In the genomic region with DNA sequence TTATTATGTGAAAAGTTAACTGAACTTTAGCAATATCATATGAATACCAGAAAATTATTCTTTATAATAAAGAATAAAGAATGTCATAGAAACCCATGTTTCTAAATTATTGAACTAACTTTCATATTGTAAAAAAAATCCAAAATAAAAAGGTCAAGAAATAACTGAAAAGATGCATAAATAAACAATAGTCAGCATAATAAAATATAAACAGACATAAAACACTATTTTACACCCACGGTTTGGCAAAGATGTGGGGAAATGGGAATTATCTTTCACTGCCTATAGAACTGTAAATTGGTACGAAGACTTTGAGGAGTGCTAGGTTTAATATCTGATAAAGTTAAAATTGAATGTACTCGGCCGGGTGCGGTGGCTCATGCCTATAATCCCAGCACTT, we compare ENCODE assay signal across 24 cellular contexts. TPM values are rescaled to one million over a fixed set of nuclear protein-coding genes. Genes with fewer than 3 reads are reported as not detected.
DNase-seq lines count a peak whose midpoint lies in the region; ATAC-seq, FAIRE-seq and TF ChIP-seq lines count a peak whose summit lies in the region.
"Had no signal": no experiment of that assay in that cellular context is flagged by ENCODE, and none has a peak within 500 bp of the region (broad histone marks: within the 10 kb centered on the region; RNA-seq: fewer than 3 reads in every experiment).

No MANE protein-coding gene starts in this region.

- H2AFZ ChIP-seq in IMR-90 (replicated peaks; ENCODE audit: low read length, poor library complexity) (no peak overlapping the region), K562 (ENCODE audit: low read depth, low read length) (no peak overlapping the region)

- no peak overlapping the region for H3K14ac ChIP-seq in IMR-90 (replicated peaks; ENCODE audit: low read depth, low read length)

- no peak for TF ChIP-seq POLR2A in A549 (IDR thresholded peaks at IDR 0.05; ENCODE audit: low read length)
- TF ChIP-seq POLR2A in IMR-90 (IDR thresholded peaks at IDR 0.05; ENCODE audit: low read depth, low read length), result no peak
- no peak for TF ChIP-seq POLR2A in K562 (conservative IDR thresholded peaks at IDR 0.05)

- H3K9me1 ChIP-seq in IMR-90 (ENCODE audit: insufficient read depth, low read length), result no peaks in the 10 kb centered on the region
- H3K9me1 ChIP-seq in K562 (ENCODE audit: control insufficient read depth, insufficient read depth, low read length), result no peaks in the 10 kb centered on the region

- FAIRE-seq in A549 (lab: Jason Lieb, UNC) (no peak), K562 (lab: Jason Lieb, UNC) (no peak), pancreas (lab: Jason Lieb, UNC) (peak; percentile 43)
- FAIRE-seq: GM12891, GM19239, H1 had no signal

- no peak overlapping the region for H4K5ac ChIP-seq in IMR-90 (ENCODE audit: low read depth, low read length)

- TF ChIP-seq EP300 in A549 (IDR thresholded peaks at IDR 0.05) (no peak), K562 (IDR thresholded peaks at IDR 0.05; ENCODE audit: low read length) (no peak)

- no peaks in the 10 kb centered on the region for H4K20me1 ChIP-seq in IMR-90 (ENCODE audit: insufficient read depth, low read length)
- no peaks in the 10 kb centered on the region for H4K20me1 ChIP-seq in K562 (replicated peaks; ENCODE audit: control insufficient read depth, insufficient read depth, low read length)

- H3K23ac ChIP-seq in IMR-90 (ENCODE audit: low read depth, low read length), result no peak overlapping the region

- H3K4me2 ChIP-seq in A549 (no peak overlapping the region), IMR-90 (ENCODE audit: low read depth, low read length) (no peak overlapping the region), K562 (ENCODE audit: insufficient read depth, low read length) (no peak overlapping the region)

- no peak for TF ChIP-seq CTCF in A549 (IDR thresholded peaks at IDR 0.05)
- TF ChIP-seq CTCF in IMR-90 (conservative IDR thresholded peaks at IDR 0.05; ENCODE audit: low read depth, low read length), result no peak
- TF ChIP-seq CTCF in K562 (IDR thresholded peaks at IDR 0.05 in 2 of 3, conservative IDR thresholded peaks at IDR 0.05 in 1 of 3; ENCODE audit: insufficient read depth in 2 of 3, low read depth in 1 of 3, low read length in 3 of 3), result no peak
- TF ChIP-seq CTCF in pancreas (IDR thresholded peaks at IDR 0.05), result no peak

- no peak overlapping the region for H2AK5ac ChIP-seq in IMR-90 (ENCODE audit: low read depth, low read length)

- no peak overlapping the region for H3K4ac ChIP-seq in IMR-90 (ENCODE audit: low read depth, low read length)

- H3K4me1 ChIP-seq in A549, result no peaks in the 10 kb centered on the region
- no peaks in the 10 kb centered on the region for H3K4me1 ChIP-seq in IMR-90 (ENCODE audit: control insufficient read depth, insufficient read depth, low read length)
- H3K4me1 ChIP-seq in K562 (replicated peaks in 1 of 2; ENCODE audit: control insufficient read depth in 2 of 2, insufficient read depth in 2 of 2, low read length in 2 of 2), result no peaks in the 10 kb centered on the region
- H3K4me1 ChIP-seq in pancreas, result no peaks in the 10 kb centered on the region

- ATAC-seq in A549, result no peak
- no peak for ATAC-seq in IMR-90 (ENCODE audit: low read depth)
- ATAC-seq in K562, result no peak
- no peak for ATAC-seq in pancreas
- ATAC-seq in HG03378 (IDR thresholded peaks at IDR 0.05; ENCODE audit: unreplicated experiment), result no peak

- H2BK120ac ChIP-seq in IMR-90 (ENCODE audit: low read depth, low read length), result no peak overlapping the region

- no peak for DNase-seq in A549 (ENCODE audit: low read depth in 1 of 2, low spot score in 1 of 2)
- no peak for DNase-seq in IMR-90
- no peak for DNase-seq in K562 (ENCODE audit: extremely low read depth in 1 of 4, low spot score in 3 of 4)
- DNase-seq in pancreas, result no peak
- no peak for DNase-seq in NCI-H226
- DNase-seq in NCI-H187 treated with DMSO at 0.1 percent for 48 hours (lab: John Stamatoyannopoulos, UW), result no peak
- DNase-seq: 8988T; C1 segment of cervical spinal cord; Calu3; CD4-positive, alpha-beta memory T cell; COR-L47; DMS79 treated with DMSO at 0.1 percent for 48 hours; GF-D8; GM23248; H7; HCEC 1CT had no signal

- dilution Hi-C loops in IMR-90 (cut with HindIII; ENCODE audit: low sequenced_read_pairs, unreplicated experiment), result no loop called here

- H3K9me3 ChIP-seq in A549 (no peaks in the 10 kb centered on the region), IMR-90 (ENCODE audit: control insufficient read depth, insufficient read depth, low read length) (no peaks in the 10 kb centered on the region), K562 (replicated peaks; ENCODE audit: control insufficient read depth, insufficient read depth, low read depth, low read length) (no peaks in the 10 kb centered on the region), pancreas (no peaks in the 10 kb centered on the region)

- in situ Hi-C loops in IMR-90 (cut with MboI; ENCODE audit: low sequenced_read_pairs), result no loop called here
- in situ Hi-C loops in K562 (cut with MboI), result no loop called here

- H3K27me3 ChIP-seq in IMR-90 (ENCODE audit: control insufficient read depth, insufficient read depth, low read length) (no peaks in the 10 kb centered on the region), K562 (ENCODE audit: control insufficient read depth in 2 of 2, insufficient read depth in 2 of 2, low read length in 2 of 2) (no peaks in the 10 kb centered on the region), pancreas (no peaks in the 10 kb centered on the region)

- H3K79me2 ChIP-seq in K562 (ENCODE audit: control insufficient read depth, insufficient read depth, low read length), result no peaks in the 10 kb centered on the region

- TF ChIP-seq RAD21 in A549 (conservative IDR thresholded peaks at IDR 0.05 in 1 of 2, IDR thresholded peaks at IDR 0.05 in 1 of 2), result no peak
- TF ChIP-seq RAD21 in IMR-90 (IDR thresholded peaks at IDR 0.05; ENCODE audit: low read length), result no peak
- no peak for TF ChIP-seq RAD21 in K562 (CRISPR knock-in tag; conservative IDR thresholded peaks at IDR 0.05 in 1 of 2, IDR thresholded peaks at IDR 0.05 in 1 of 2)

- no peak overlapping the region for H2AK9ac ChIP-seq in IMR-90 (replicated peaks; ENCODE audit: low read depth, low read length, poor library complexity)

- no peaks in the 10 kb centered on the region for H3K79me1 ChIP-seq in IMR-90 (ENCODE audit: low read depth in 1 of 2, low read length in 2 of 2)

- no peak overlapping the region for H3K56ac ChIP-seq in IMR-90 (ENCODE audit: extremely low read depth, insufficient read depth, low read length)

- no peak overlapping the region for H2BK5ac ChIP-seq in IMR-90 (ENCODE audit: low read depth, low read length, poor library complexity, severe bottlenecking)

- no peak overlapping the region for H2BK15ac ChIP-seq in IMR-90 (ENCODE audit: low read depth, low read length)

- H3K18ac ChIP-seq in IMR-90 (ENCODE audit: low read depth, low read length), result no peak overlapping the region

- no peak overlapping the region for H3K9ac ChIP-seq in IMR-90 (ENCODE audit: low read depth, low read length)
- H3K9ac ChIP-seq in K562 (ENCODE audit: insufficient read depth in 1 of 2, low read depth in 2 of 2, low read length in 2 of 2), result no peak overlapping the region
- H3K9ac ChIP-seq: GM23248 had no signal

- CTCF ChIA-PET in A549 (lab: Yijun Ruan, JAX) (no interaction called here), IMR-90 (lab: Yijun Ruan, JAX) (no interaction called here), K562 (lab: Yijun Ruan, JAX; ENCODE audit: low intra/inter-chr PET ratio) (no interaction called here)

- H3K36me3 ChIP-seq in IMR-90 (ENCODE audit: control insufficient read depth, insufficient read depth, low read length) (no peaks in the 10 kb centered on the region), K562 (ENCODE audit: control insufficient read depth, insufficient read depth, low read length) (no peaks in the 10 kb centered on the region), pancreas (no peaks in the 10 kb centered on the region)

- no peak overlapping the region for H4K91ac ChIP-seq in IMR-90 (ENCODE audit: insufficient read depth, low read depth, low read length)

- H4K8ac ChIP-seq in IMR-90 (ENCODE audit: low read depth in 2 of 2, low read length in 2 of 2), result no peak overlapping the region

- H2BK20ac ChIP-seq in IMR-90 (ENCODE audit: low read depth, low read length), result no peak overlapping the region

- 48% methylated on average over 5 of the region's 5 CpGs for WGBS in A549 (ENCODE audit: missing lambda C conversion rate)
- WGBS in IMR-90 (ENCODE audit: extremely low coverage in 2 of 2, insufficient read length in 1 of 2), 2 experiments, result no CpG with 5 or more reads among the region's 5 CpGs
- 80% methylated on average over 5 of the region's 5 CpGs for WGBS in K562 (ENCODE audit: insufficient coverage, low coverage, missing lambda C conversion rate)
- WGBS in pancreas, 2 donors, result 87 to 91% methylated on average over 5 of the region's 5 CpGs

- no peak overlapping the region for H3K27ac ChIP-seq in A549
- no peak overlapping the region for H3K27ac ChIP-seq in IMR-90 (ENCODE audit: insufficient read depth, low read length)
- no peak overlapping the region for H3K27ac ChIP-seq in K562 (ENCODE audit: extremely low read depth, low read depth, low read length)
- no peak overlapping the region for H3K27ac ChIP-seq in pancreas
- H3K27ac ChIP-seq: GM23248 had no signal

- intact Hi-C loops in IMR-90 (cut with micrococcal nuclease), result no loop called here
- intact Hi-C loops in K562 (cut with micrococcal nuclease), result no loop called here
- intact Hi-C loops in pancreas (cut with DNase I), result no loop called here

- BruUV-seq in IMR-90 (replicated peaks; lab: Mats Ljungman, UMichigan), result no TSS peak
- no TSS peak for BruUV-seq in K562 (replicated peaks; lab: Mats Ljungman, UMichigan)

- H3K4me3 ChIP-seq in A549 (no peak overlapping the region), IMR-90 (ENCODE audit: insufficient read depth, low read depth, low read length) (no peak overlapping the region), K562 (no peak overlapping the region), pancreas (no peak overlapping the region)
- H3K4me3 ChIP-seq: GM23248 had no signal

- POLR2A ChIA-PET in A549 (lab: Yijun Ruan, JAX) (no interaction called here), IMR-90 (lab: Charles Lee; ENCODE audit: unreplicated experiment) (no interaction called here), K562 (lab: Yijun Ruan, JAX) (no interaction called here)

RNA-seq across cellular contexts. Expression of a gene that starts 34.7 kb away (rescaled TPM):
- polyA plus RNA-seq in A549 (2011; rRNA removed) (not detected in 2 replicates), A549 (2017; fragmentation: RNase III; extraction: RNeasy Plus Mini Kit Qiagen cat#74134 plus additional on column Dnase treatment) (not detected in 3 replicates), IMR-90 (2012; rRNA removed) (not detected in 2 replicates), K562 (2011; rRNA removed) (not detected in 2 replicates), K562 (2014; fragmentation: Illumina TruSeq; extraction: Trizol) (not detected in 2 replicates), K562 (2014; fragmentation: Nextera tagmentation; extraction: Ambion mirVana) (not detected), K562 (2014; rRNA removed) (not detected in 2 replicates), pancreas (not detected)
- not detected in 2 replicates for polyA plus RNA-seq in A549 (2012; cell fraction: cytosol; rRNA removed)
- polyA plus RNA-seq in A549 (2012; cell fraction: nucleus; rRNA removed), result not detected in 2 replicates
- polyA minus RNA-seq in A549 (2011; rRNA and poly(A)+ RNA removed), result 0.10 TPM in 1 of 2 replicates, not detected in the other
- total RNA-seq in IMR-90 (2012; rRNA removed) (not detected in 2 replicates), K562 (2014; rRNA removed) (not detected in 2 replicates), K562 (2014; rRNA removed; fragmentation: Illumina TruSeq; extraction: Trizol) (not detected in 2 replicates), K562 (2015; rRNA removed; fragmentation: Illumina TruSeq; extraction: Trizol) (not detected in 2 replicates), K562 (2021) (not detected in 2 replicates), pancreas (not detected)
- polyA plus RNA-seq in IMR-90 (2012; cell fraction: cytosol; rRNA removed), result not detected in 2 replicates
- polyA plus RNA-seq in IMR-90 (2012; cell fraction: nucleus; rRNA removed; ENCODE audit: low replicate concordance), result not detected in 2 replicates
- total RNA-seq in K562 (2011; cell fraction: chromatin; rRNA removed; ENCODE audit: low replicate concordance), result 0.18 TPM in 1 of 2 replicates, not detected in the other
- total RNA-seq in K562 (2011; cell fraction: nucleolus; rRNA removed), result not detected in 2 replicates
- total RNA-seq in K562 (2011; cell fraction: nucleoplasm; rRNA removed), result not detected in 2 replicates
- polyA plus RNA-seq in K562 (2011; cell fraction: cytosol; rRNA removed), result not detected in 2 replicates
- not detected in 2 replicates for polyA plus RNA-seq in K562 (2011; cell fraction: nucleus; rRNA removed)
- polyA plus RNA-seq in K562 (2012), result 0.13 and 0.14 TPM in 2 replicates
- not detected in 2 replicates for polyA minus RNA-seq in K562 (2011; rRNA and poly(A)+ RNA removed)
- polyA minus RNA-seq in K562 (2011; cell fraction: cytosol; rRNA and poly(A)+ RNA removed), result not detected in 2 replicates
- not detected in 2 replicates for polyA minus RNA-seq in K562 (2011; cell fraction: nucleus; rRNA and poly(A)+ RNA removed)
- total RNA-seq: A673; Calu3; CD4-positive, alpha-beta memory T cell; Daoy; G401; GM23248; H1; H7 had no signal
- polyA plus RNA-seq: BJ; CD4-positive, alpha-beta memory T cell; GM23248; H1 had no signal

RNA-seq across cellular contexts. Expression of a gene that starts 44.3 kb away (rescaled TPM):
- polyA plus RNA-seq in A549 (2011; rRNA removed), result not detected in 2 replicates
- polyA plus RNA-seq in A549 (2012; cell fraction: cytosol; rRNA removed), result not detected in 2 replicates
- polyA plus RNA-seq in A549 (2012; cell fraction: nucleus; rRNA removed), result not detected in 2 replicates
- polyA plus RNA-seq in A549 (2017; fragmentation: RNase III; extraction: RNeasy Plus Mini Kit Qiagen cat#74134 plus additional on column Dnase treatment), result not detected in 3 replicates
- polyA minus RNA-seq in A549 (2011; rRNA and poly(A)+ RNA removed), result not detected in 2 replicates
- total RNA-seq in IMR-90 (2012; rRNA removed), result not detected in 2 replicates
- polyA plus RNA-seq in IMR-90 (2012; rRNA removed), result not detected in 2 replicates
- not detected in 2 replicates for polyA plus RNA-seq in IMR-90 (2012; cell fraction: cytosol; rRNA removed)
- not detected in 2 replicates for polyA plus RNA-seq in IMR-90 (2012; cell fraction: nucleus; rRNA removed; ENCODE audit: low replicate concordance)
- total RNA-seq in K562 (2011; cell fraction: chromatin; rRNA removed; ENCODE audit: low replicate concordance), result not detected in 2 replicates
- not detected in 2 replicates for total RNA-seq in K562 (2011; cell fraction: nucleolus; rRNA removed)
- total RNA-seq in K562 (2011; cell fraction: nucleoplasm; rRNA removed), result not detected in 2 replicates
- total RNA-seq in K562 (2014; rRNA removed), result not detected in 2 replicates
- not detected in 2 replicates for total RNA-seq in K562 (2014; rRNA removed; fragmentation: Illumina TruSeq; extraction: Trizol)
- not detected in 2 replicates for total RNA-seq in K562 (2015; rRNA removed; fragmentation: Illumina TruSeq; extraction: Trizol)
- not detected in 2 replicates for total RNA-seq in K562 (2021)
- polyA plus RNA-seq in K562 (2011; rRNA removed), result not detected in 2 replicates
- not detected in 2 replicates for polyA plus RNA-seq in K562 (2011; cell fraction: cytosol; rRNA removed)
- polyA plus RNA-seq in K562 (2011; cell fraction: nucleus; rRNA removed), result 0.10 TPM in 1 of 2 replicates, not detected in the other
- 0.15 and 0.42 TPM in 2 replicates for polyA plus RNA-seq in K562 (2012)
- 0.06 TPM in 1 of 2 replicates, not detected in the other for polyA plus RNA-seq in K562 (2014; fragmentation: Illumina TruSeq; extraction: Trizol)
- under 1 TPM; 0.21 to 0.25 TPM for polyA plus RNA-seq in K562 (2014; fragmentation: Nextera tagmentation; extraction: Ambion mirVana)
- polyA plus RNA-seq in K562 (2014; rRNA removed), result not detected in 2 replicates
- polyA minus RNA-seq in K562 (2011; rRNA and poly(A)+ RNA removed), result not detected in 2 replicates
- polyA minus RNA-seq in K562 (2011; cell fraction: cytosol; rRNA and poly(A)+ RNA removed), result not detected in 2 replicates
- polyA minus RNA-seq in K562 (2011; cell fraction: nucleus; rRNA and poly(A)+ RNA removed), result not detected in 2 replicates
- total RNA-seq in pancreas, result not detected
- under 1 TPM in 1 of 2 donors, not detected in 1; 0.46 TPM for polyA plus RNA-seq in pancreas
- total RNA-seq: A673; Calu3; CD4-positive, alpha-beta memory T cell; Daoy; G401; GM23248; H1; H7 had no signal
- polyA plus RNA-seq: BJ; CD4-positive, alpha-beta memory T cell; GM23248 had no signal
